In the genomic region with DNA sequence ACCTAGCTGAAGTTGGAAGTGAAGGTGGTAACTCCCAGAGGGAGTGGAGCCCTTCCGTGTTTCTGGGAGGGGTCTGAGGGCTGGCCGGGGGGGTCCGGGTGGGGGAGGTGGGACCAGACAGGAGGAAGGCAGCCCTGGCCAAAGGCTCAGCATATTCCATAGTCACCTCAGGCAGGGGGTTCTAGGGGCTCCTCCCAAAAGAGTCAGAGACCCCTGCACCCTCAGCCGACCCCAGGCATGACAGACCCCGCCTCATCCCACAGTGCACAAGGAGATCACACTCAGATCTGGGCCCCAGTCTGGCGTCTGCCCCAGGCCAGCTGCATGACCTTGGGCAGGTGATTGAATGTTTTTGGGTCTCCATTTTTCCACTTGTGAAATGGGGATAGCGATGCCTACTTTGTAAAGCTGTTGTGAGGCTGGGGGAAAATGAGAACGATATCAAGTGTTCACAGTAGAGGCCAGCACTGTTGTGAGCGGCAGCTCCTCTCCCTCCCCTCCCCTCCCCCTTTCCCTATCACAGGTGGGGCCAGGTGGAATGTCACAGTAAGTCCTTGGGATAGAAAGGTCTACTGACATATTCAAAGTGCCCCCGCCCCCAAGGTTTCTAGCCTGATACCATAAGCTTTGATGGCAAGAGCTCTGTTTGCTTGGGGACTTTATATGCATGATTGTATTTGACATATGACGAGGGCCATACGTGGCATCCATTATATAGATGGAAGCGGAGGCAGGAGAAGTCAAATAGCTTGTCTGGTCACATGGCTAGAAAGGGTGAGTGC, we compare ENCODE assay signal across 1 cellular context.
TF ChIP-seq lines count a peak whose summit lies in the region.

No MANE protein-coding gene starts in this region.

TF ChIP-seq in GM12878, 131 proteins besides CTCF, POLR2A, EP300 and RAD21:
- no peak for TF ChIP-seq ZBED1 (IDR thresholded peaks at IDR 0.05; ENCODE audit: borderline replicate concordance)
- no peak for TF ChIP-seq SPI1 (IDR thresholded peaks at IDR 0.05; ENCODE audit: borderline replicate concordance, insufficient read depth, low read depth, low read length)
- 0 out of 2 replicates have a peak, but pooled peaks have one; percentile 19 for TF ChIP-seq BACH1 (IDR thresholded peaks at IDR 0.05; ENCODE audit: borderline replicate concordance)
- TF ChIP-seq, protein P1, sequence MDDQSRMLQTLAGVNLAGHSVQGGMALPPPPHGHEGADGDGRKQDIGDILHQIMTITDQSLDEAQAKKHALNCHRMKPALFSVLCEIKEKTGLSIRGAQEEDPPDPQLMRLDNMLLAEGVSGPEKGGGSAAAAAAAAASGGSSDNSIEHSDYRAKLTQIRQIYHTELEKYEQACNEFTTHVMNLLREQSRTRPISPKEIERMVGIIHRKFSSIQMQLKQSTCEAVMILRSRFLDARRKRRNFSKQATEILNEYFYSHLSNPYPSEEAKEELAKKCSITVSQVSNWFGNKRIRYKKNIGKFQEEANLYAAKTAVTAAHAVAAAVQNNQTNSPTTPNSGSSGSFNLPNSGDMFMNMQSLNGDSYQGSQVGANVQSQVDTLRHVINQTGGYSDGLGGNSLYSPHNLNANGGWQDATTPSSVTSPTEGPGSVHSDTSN (IDR thresholded peaks at IDR 0.05; ENCODE audit: insufficient replicate concordance, low read depth, low read length) = peak; percentile 39
- TF ChIP-seq, protein P2, sequence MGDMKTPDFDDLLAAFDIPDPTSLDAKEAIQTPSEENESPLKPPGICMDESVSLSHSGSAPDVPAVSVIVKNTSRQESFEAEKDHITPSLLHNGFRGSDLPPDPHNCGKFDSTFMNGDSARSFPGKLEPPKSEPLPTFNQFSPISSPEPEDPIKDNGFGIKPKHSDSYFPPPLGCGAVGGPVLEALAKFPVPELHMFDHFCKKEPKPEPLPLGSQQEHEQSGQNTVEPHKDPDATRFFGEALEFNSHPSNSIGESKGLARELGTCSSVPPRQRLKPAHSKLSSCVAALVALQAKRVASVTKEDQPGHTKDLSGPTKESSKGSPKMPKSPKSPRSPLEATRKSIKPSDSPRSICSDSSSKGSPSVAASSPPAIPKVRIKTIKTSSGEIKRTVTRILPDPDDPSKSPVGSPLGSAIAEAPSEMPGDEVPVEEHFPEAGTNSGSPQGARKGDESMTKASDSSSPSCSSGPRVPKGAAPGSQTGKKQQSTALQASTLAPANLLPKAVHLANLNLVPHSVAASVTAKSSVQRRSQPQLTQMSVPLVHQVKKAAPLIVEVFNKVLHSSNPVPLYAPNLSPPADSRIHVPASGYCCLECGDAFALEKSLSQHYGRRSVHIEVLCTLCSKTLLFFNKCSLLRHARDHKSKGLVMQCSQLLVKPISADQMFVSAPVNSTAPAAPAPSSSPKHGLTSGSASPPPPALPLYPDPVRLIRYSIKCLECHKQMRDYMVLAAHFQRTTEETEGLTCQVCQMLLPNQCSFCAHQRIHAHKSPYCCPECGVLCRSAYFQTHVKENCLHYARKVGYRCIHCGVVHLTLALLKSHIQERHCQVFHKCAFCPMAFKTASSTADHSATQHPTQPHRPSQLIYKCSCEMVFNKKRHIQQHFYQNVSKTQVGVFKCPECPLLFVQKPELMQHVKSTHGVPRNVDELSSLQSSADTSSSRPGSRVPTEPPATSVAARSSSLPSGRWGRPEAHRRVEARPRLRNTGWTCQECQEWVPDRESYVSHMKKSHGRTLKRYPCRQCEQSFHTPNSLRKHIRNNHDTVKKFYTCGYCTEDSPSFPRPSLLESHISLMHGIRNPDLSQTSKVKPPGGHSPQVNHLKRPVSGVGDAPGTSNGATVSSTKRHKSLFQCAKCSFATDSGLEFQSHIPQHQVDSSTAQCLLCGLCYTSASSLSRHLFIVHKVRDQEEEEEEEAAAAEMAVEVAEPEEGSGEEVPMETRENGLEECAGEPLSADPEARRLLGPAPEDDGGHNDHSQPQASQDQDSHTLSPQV (IDR thresholded peaks at IDR 0.05) = no peak
